16 cellular contexts compared by ENCODE assay signal in genomic region chr9:129252937-129253819, GRCh38.
DNase-seq lines count a peak whose midpoint lies in the region; ATAC-seq and TF ChIP-seq lines count a peak whose summit lies in the region.
"Had no signal": no experiment of that assay in that cellular context is flagged by ENCODE, and none has a peak within 500 bp of the region (broad histone marks: within the 10 kb centered on the region; RNA-seq: fewer than 3 reads in every experiment).

No MANE protein-coding gene starts in this region.

- no peaks in the 10 kb centered on the region for H4K20me1 ChIP-seq in osteoblast (ENCODE audit: insufficient read depth, low read length)

- peak; percentile 48 for DNase-seq in activated effector memory CD4-positive, alpha-beta T cell treated with anti-CD3 and anti-CD28 coated beads, Interleukin-2, amount 50 U/mL, for 16 hours
- DNase-seq in activated effector memory CD4-positive, alpha-beta T cell treated with Interleukin-2 at 50 U/mL for 16 hours = no peak
- peak; percentile 73 for DNase-seq in left ventricle myocardium superior
- no peak for DNase-seq in osteoblast (ENCODE audit: insufficient read length, low spot score, missing footprints)
- no peak for DNase-seq in vagina (ENCODE audit: extremely low spot score in 2 of 2)
- no peak for DNase-seq in SJCRH30
- DNase-seq: activated naive CD4-positive, alpha-beta T cell treated with Interleukin-2 at 50 U/mL for 16 hours; HFFc6; NCI-H1436 treated with DMSO at 0.1 percent for 48 hours; NCI-H69; SHP77; small intestine had no signal

- intact Hi-C loops in left ventricle myocardium superior (cut with micrococcal nuclease) (no loop called here), vagina (cut with DNase I) (loop anchor here (10.0 kb wide), 1 partner anchor 78 kb away; the partner anchor contains the start of gene IER5L)

- H3K27me3 ChIP-seq in osteoblast (ENCODE audit: insufficient read depth, low read length) (peaks cover 11% of the 10 kb centered on the region), vagina (no peaks in the 10 kb centered on the region), SJCRH30 (0 out of 2 replicates have a peak, but pooled peaks cover 8% of the 10 kb centered on the region)
- H3K27me3 ChIP-seq: suprapubic skin had no signal

- ATAC-seq in left ventricle myocardium superior (peak; percentile 86), GM18498 (IDR thresholded peaks at IDR 0.05; ENCODE audit: unreplicated experiment) (no peak)
- no peak for ATAC-seq in activated CD4-positive, CD25-positive, alpha-beta regulatory T cell treated with anti-CD3 and anti-CD28 coated beads, Interleukin-2, amount 50 U/mL, for 24 hours

- H3K4me1 ChIP-seq in osteoblast (ENCODE audit: insufficient read depth, low read length) = peaks cover 14% of the 10 kb centered on the region
- H3K4me1 ChIP-seq in vagina = peaks cover 21% of the 10 kb centered on the region
- no peaks in the 10 kb centered on the region for H3K4me1 ChIP-seq in SJCRH30

- H3K27ac ChIP-seq in osteoblast (ENCODE audit: low read depth, low read length) (no peak overlapping the region), vagina (peak overlapping the region; percentile 89), SJCRH30 (no peak overlapping the region)
- H3K27ac ChIP-seq: 22Rv1, suprapubic skin had no signal

- H3K4me3 ChIP-seq in osteoblast (ENCODE audit: insufficient read depth, low read length) (no peak overlapping the region), vagina (peak overlapping the region in 1 of 2 donors; percentile 27), SJCRH30 (no peak overlapping the region)
- H3K4me3 ChIP-seq: suprapubic skin had no signal

- H3K4me2 ChIP-seq in osteoblast (ENCODE audit: insufficient read depth, low read length) = peak overlapping the region; percentile 75

- no peak for TF ChIP-seq CTCF in osteoblast (IDR thresholded peaks at IDR 0.05; ENCODE audit: extremely low read depth, low read depth, low read length)
- no peak for TF ChIP-seq CTCF in vagina (IDR thresholded peaks at IDR 0.05)

- H3K36me3 ChIP-seq in osteoblast (ENCODE audit: insufficient read depth, low read length) (no peaks in the 10 kb centered on the region), vagina (no peaks in the 10 kb centered on the region), SJCRH30 (no peaks in the 10 kb centered on the region)
- H3K36me3 ChIP-seq: suprapubic skin had no signal

- peak overlapping the region; percentile 90 for H2AFZ ChIP-seq in osteoblast (ENCODE audit: low read length)

- no peaks in the 10 kb centered on the region for H3K9me3 ChIP-seq in osteoblast (ENCODE audit: low read depth, low read length)
- H3K9me3 ChIP-seq in vagina = no peaks in the 10 kb centered on the region
- H3K9me3 ChIP-seq in SJCRH30 (replicated peaks) = no peaks in the 10 kb centered on the region; the same call in 1 of the 2 replicates
- H3K9me3 ChIP-seq: suprapubic skin had no signal

- no peaks in the 10 kb centered on the region for H3K79me2 ChIP-seq in osteoblast (ENCODE audit: insufficient read depth, low read length)

- no peak for TF ChIP-seq POLR2A in vagina (IDR thresholded peaks at IDR 0.05)

Comparison
In these comparisons a context has a peak if more than half of its experiments do, and no peak if none do; other contexts are left out.
1. DNase-seq: peak in activated effector memory CD4-positive, alpha-beta T cell treated with anti-CD3 and anti-CD28 coated beads, Interleukin-2, amount 50 U/mL, for 16 hours (single experiment) and left ventricle myocardium superior (single experiment); none in activated effector memory CD4-positive, alpha-beta T cell treated with Interleukin-2 at 50 U/mL for 16 hours (single experiment), osteoblast (single experiment), vagina (0 of 2) and SJCRH30 (0 of 2).